Comparison of ENCODE assay signal across 20 cellular contexts in the genomic region with DNA sequence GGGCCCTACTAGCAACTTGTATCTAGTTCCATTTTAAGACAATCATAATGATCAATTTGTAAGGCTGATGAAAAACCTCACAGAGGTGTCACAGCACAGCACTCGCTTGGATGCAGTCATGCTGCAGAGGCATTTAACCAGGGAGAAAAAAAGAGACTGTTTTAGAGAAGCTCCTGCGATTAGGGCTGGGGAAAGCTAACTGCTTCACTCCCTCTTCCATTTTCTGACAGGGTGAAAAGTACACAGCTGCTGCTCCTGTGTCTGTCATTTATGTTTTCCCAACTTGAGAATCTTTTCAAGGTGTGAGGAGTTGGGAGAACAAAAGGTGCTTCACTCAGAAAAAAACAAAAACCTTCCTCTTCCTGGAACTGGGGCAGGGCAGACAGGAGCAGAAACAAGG.
DNase-seq lines count a peak whose midpoint lies in the region; ATAC-seq and TF ChIP-seq lines count a peak whose summit lies in the region.
"Had no signal": no experiment of that assay in that cellular context is flagged by ENCODE, and none has a peak within 500 bp of the region (broad histone marks: within the 10 kb centered on the region; RNA-seq: fewer than 3 reads in every experiment).

No MANE protein-coding gene starts in this region.

- H3K56ac ChIP-seq in H9 (ENCODE audit: insufficient read length, low read depth, low read length), result no peak overlapping the region

- H2BK15ac ChIP-seq in H9 (ENCODE audit: low read depth, low read length), result no peak overlapping the region
- no peak overlapping the region for H2BK15ac ChIP-seq in neuronal stem cell (ENCODE audit: low read length)

- H3K4me3 ChIP-seq in neural cell (ENCODE audit: low read length) (no peak overlapping the region), neuronal stem cell (ENCODE audit: low read length in 2 of 2) (no peak overlapping the region)
- H3K4me3 ChIP-seq: BLaER1 treated with 17β-estradiol and CSF1 and Interleukin-3, amounts not matched to agents 10 nM and 100 nM; K562; PC-9 had no signal

- H3K9me2 ChIP-seq in neural cell (ENCODE audit: insufficient read depth, low read length), result no peaks in the 10 kb centered on the region

- H3K4me1 Mint-ChIP-seq in H9, result peaks cover 0 to 2% of the 10 kb centered on the region in 2 experiments; a peak in 2 of 4 replicates
- no peaks in the 10 kb centered on the region for H3K4me1 Mint-ChIP-seq in stimulated activated naive B cell treated with anti-CD40 and anti-IgM and Interleukin-4, amounts not matched to agents 10 μg/mL and 1 μg/mL and 100 μg/mL, for 72 hours
- H3K4me1 Mint-ChIP-seq: CD8-positive, alpha-beta memory T cell had no signal

- no peaks in the 10 kb centered on the region for H3K27me3 ChIP-seq in H9 (ENCODE audit: insufficient read depth, low read length)
- no peaks in the 10 kb centered on the region for H3K27me3 ChIP-seq in neural cell (ENCODE audit: insufficient read depth, low read depth, low read length)
- H3K27me3 ChIP-seq in neuronal stem cell (ENCODE audit: control insufficient read depth in 3 of 3, insufficient read depth in 3 of 3, low read depth in 1 of 3, low read length in 3 of 3), result no peaks in the 10 kb centered on the region
- H3K27me3 ChIP-seq: BLaER1 treated with 17β-estradiol and CSF1 and Interleukin-3, amounts not matched to agents 10 nM and 100 nM had no signal

- H2BK12ac ChIP-seq in H9 (ENCODE audit: insufficient read length, low read depth, low read length), result no peak overlapping the region
- H2BK12ac ChIP-seq in neuronal stem cell (ENCODE audit: low read length), result no peak overlapping the region

- H4K20me1 ChIP-seq in H9 (ENCODE audit: control insufficient read depth, insufficient read depth, insufficient read length) (no peaks in the 10 kb centered on the region), neural cell (ENCODE audit: insufficient read depth) (no peaks in the 10 kb centered on the region)

- H4K91ac ChIP-seq in H9 (ENCODE audit: insufficient read length, low read depth, low read length) (no peak overlapping the region), neuronal stem cell (ENCODE audit: low read depth, low read length, poor library complexity) (no peak overlapping the region)

- no peaks in the 10 kb centered on the region for H3K23me2 ChIP-seq in H9 (ENCODE audit: insufficient read length, low read depth, low read length, poor library complexity, severe bottlenecking)

- H3K4ac ChIP-seq in H9 (ENCODE audit: low read depth, low read length) (no peak overlapping the region), neuronal stem cell (ENCODE audit: low read length) (no peak overlapping the region)

- H3K23ac ChIP-seq in H9 (ENCODE audit: insufficient read length, low read depth, low read length) (no peak overlapping the region), neuronal stem cell (ENCODE audit: low read depth, low read length, poor library complexity) (no peak overlapping the region)

- H3K4me1 ChIP-seq in H9 (ENCODE audit: insufficient read depth, low read length) (no peaks in the 10 kb centered on the region), neuronal stem cell (ENCODE audit: control insufficient read depth in 2 of 2, insufficient read depth in 1 of 2, low read depth in 1 of 2, low read length in 2 of 2) (peaks cover 0 to 2% of the 10 kb centered on the region in 2 donors)

- H3K4me3 Mint-ChIP-seq in H9, result no peak overlapping the region
- no peak overlapping the region for H3K4me3 Mint-ChIP-seq in stimulated activated naive B cell treated with anti-CD40 and anti-IgM and Interleukin-4, amounts not matched to agents 10 μg/mL and 1 μg/mL and 100 μg/mL, for 72 hours
- H3K4me3 Mint-ChIP-seq: CD8-positive, alpha-beta memory T cell; HFFc6 had no signal

- no peak overlapping the region for H3T11ph ChIP-seq in H9 (ENCODE audit: low read length)

- H3K36me3 Mint-ChIP-seq in H9 (ENCODE audit: insufficient read depth in 1 of 3, low read depth in 3 of 3), result peaks cover 13 to 63% (median 56%) of the 10 kb centered on the region in 3 experiments; a peak in 6 of 7 replicates
- H3K36me3 Mint-ChIP-seq in stimulated activated naive B cell treated with anti-CD40 and anti-IgM and Interleukin-4, amounts not matched to agents 10 μg/mL and 1 μg/mL and 100 μg/mL, for 72 hours, result peaks cover 43 to 75% of the 10 kb centered on the region in 2 donors

- H3K36me3 ChIP-seq in neural cell (ENCODE audit: insufficient read depth, low read length), result no peaks in the 10 kb centered on the region
- H3K36me3 ChIP-seq in neuronal stem cell (replicated peaks in 1 of 2; ENCODE audit: control insufficient read depth in 2 of 2, insufficient read depth in 2 of 2, low read length in 2 of 2), result peaks cover 17 to 97% of the 10 kb centered on the region in 2 donors

- H2BK5ac ChIP-seq in H9 (ENCODE audit: insufficient read length, low read length), result no peak overlapping the region
- no peak overlapping the region for H2BK5ac ChIP-seq in neuronal stem cell (ENCODE audit: low read length)

- H2BK120ac ChIP-seq in H9 (ENCODE audit: low read depth, low read length, poor library complexity, severe bottlenecking) (no peak overlapping the region), neuronal stem cell (ENCODE audit: low read depth, low read length) (no peak overlapping the region)

- H3K79me2 ChIP-seq in H9 (ENCODE audit: insufficient read depth, low read length) (no peaks in the 10 kb centered on the region), neural cell (replicated peaks; ENCODE audit: insufficient read depth, low read length) (no peaks in the 10 kb centered on the region)

- DNase-seq in H9, result no peak
- peak in 18 of 61 donors; percentile 2 to 59 (median 19) for DNase-seq in caudate nucleus (lab: John Stamatoyannopoulos, UW)
- no peak for DNase-seq in stimulated activated naive B cell treated with anti-CD40 and anti-IgM and Interleukin-4, amounts not matched to agents 10 μg/mL and 1 μg/mL and 100 μg/mL, for 72 hours
- no peak for DNase-seq in DMS 273 treated with DMSO at 0.1 percent for 48 hours (lab: John Stamatoyannopoulos, UW)
- DNase-seq in neuronal stem cell (ENCODE audit: low spot score), result no peak
- DNase-seq: CD8-positive, alpha-beta memory T cell; DMS79; HFFc6; NCI-H1105 treated with DMSO at 0.1 percent for 48 hours; NCI-H1694; NCI-H2227 treated with DMSO at 0.1 percent for 48 hours; NCI-H510A treated with DMSO at 0.1 percent for 48 hours; NCI-H774; PC-9; SIG-M5 had no signal

- H4K8ac ChIP-seq in H9 (replicated peaks; ENCODE audit: insufficient read length, low read depth, low read length), result no peak overlapping the region
- no peak overlapping the region for H4K8ac ChIP-seq in neuronal stem cell (ENCODE audit: low read depth, low read length)

- WGBS in H9 (ENCODE audit: extremely low coverage, insufficient read length, low lambda C conversion rate), result no CpG with 5 or more reads among the region's 2 CpGs
- WGBS in neuronal stem cell (ENCODE audit: extremely low coverage in 2 of 2, insufficient read length in 2 of 2, insufficient replicate concordance in 1 of 2), 2 donors, result no CpG with 5 or more reads among the region's 2 CpGs

- no peak for ATAC-seq in stimulated activated naive B cell treated with anti-CD40 and anti-IgM and Interleukin-4, amounts not matched to agents 10 μg/mL and 1 μg/mL and 100 μg/mL, for 72 hours (replicated peaks)
- no peak for ATAC-seq in GM21515 (IDR thresholded peaks at IDR 0.05; ENCODE audit: unreplicated experiment)
- ATAC-seq: K562 had no signal

- H3K79me1 ChIP-seq in H9 (ENCODE audit: insufficient read depth, low read depth, low read length, poor library complexity, severe bottlenecking) (no peaks in the 10 kb centered on the region), neuronal stem cell (ENCODE audit: low read depth, low read length) (no peaks in the 10 kb centered on the region)

- H3F3A ChIP-seq in neural cell (ENCODE audit: insufficient read depth, low read length, poor library complexity, severe bottlenecking), result no peaks in the 10 kb centered on the region

- H3K9me3 ChIP-seq in H9 (ENCODE audit: control insufficient read depth, low read depth, low read length), result no peaks in the 10 kb centered on the region
- no peaks in the 10 kb centered on the region for H3K9me3 ChIP-seq in neural cell (ENCODE audit: low read length)
- H3K9me3 ChIP-seq in neuronal stem cell (replicated peaks in 1 of 2; ENCODE audit: control insufficient read depth in 2 of 2, insufficient read depth in 1 of 2, low read depth in 1 of 2, low read length in 2 of 2), result no peaks in the 10 kb centered on the region
- H3K9me3 ChIP-seq: BLaER1 treated with 17β-estradiol and CSF1 and Interleukin-3, amounts not matched to agents 10 nM and 100 nM had no signal

- H3K18ac ChIP-seq in H9 (ENCODE audit: insufficient read length, low read depth, low read length) (no peak overlapping the region), neuronal stem cell (ENCODE audit: low read length) (no peak overlapping the region)

- no peak overlapping the region for H2AK5ac ChIP-seq in H9 (ENCODE audit: insufficient read length, low read length)
- no peak overlapping the region for H2AK5ac ChIP-seq in neuronal stem cell (ENCODE audit: low read depth, low read length)

- H3K27me3 Mint-ChIP-seq in H9 (ENCODE audit: low read depth), result no peaks in the 10 kb centered on the region
- no peaks in the 10 kb centered on the region for H3K27me3 Mint-ChIP-seq in stimulated activated naive B cell treated with anti-CD40 and anti-IgM and Interleukin-4, amounts not matched to agents 10 μg/mL and 1 μg/mL and 100 μg/mL, for 72 hours

- no peak overlapping the region for H3K9ac ChIP-seq in H9 (ENCODE audit: extremely low read depth, insufficient read length, low read length)
- H3K9ac ChIP-seq in neural cell (ENCODE audit: low read length), result no peak overlapping the region
- H3K9ac ChIP-seq in neuronal stem cell (ENCODE audit: low read depth, low read length, poor library complexity), result no peak overlapping the region
- H3K9ac ChIP-seq: BLaER1 treated with 17β-estradiol and CSF1 and Interleukin-3, amounts not matched to agents 10 nM and 100 nM had no signal

- H3K14ac ChIP-seq in H9 (ENCODE audit: insufficient read depth, low read length) (no peak overlapping the region), neuronal stem cell (ENCODE audit: low read length) (no peak overlapping the region)

- H3K9me3 Mint-ChIP-seq in H9, result no peaks in the 10 kb centered on the region
- no peaks in the 10 kb centered on the region for H3K9me3 Mint-ChIP-seq in stimulated activated naive B cell treated with anti-CD40 and anti-IgM and Interleukin-4, amounts not matched to agents 10 μg/mL and 1 μg/mL and 100 μg/mL, for 72 hours
- H3K9me3 Mint-ChIP-seq: CD8-positive, alpha-beta memory T cell; HFFc6 had no signal

- H2AFZ ChIP-seq in H9 (ENCODE audit: low read length), result no peak overlapping the region
- no peak overlapping the region for H2AFZ ChIP-seq in neural cell (ENCODE audit: low read depth, low read length)
- H2AFZ ChIP-seq in neuronal stem cell (ENCODE audit: low read length), result no peak overlapping the region
- H2AFZ ChIP-seq: PC-9 had no signal

- no peak overlapping the region for H2BK20ac ChIP-seq in H9 (ENCODE audit: low read depth, low read length, poor library complexity, severe bottlenecking)

- TF ChIP-seq CTCF in H9 (conservative IDR thresholded peaks at IDR 0.05) (no peak), neural cell (IDR thresholded peaks at IDR 0.05; ENCODE audit: poor library complexity, severe bottlenecking) (no peak)

- TF ChIP-seq EP300 in neural cell (conservative IDR thresholded peaks at IDR 0.05; ENCODE audit: poor library complexity, severe bottlenecking), result no peak

- TF ChIP-seq RAD21 in neural cell (conservative IDR thresholded peaks at IDR 0.05), result no peak

- peak overlapping the region in 2 of 3 experiments; percentile 29 to 71; a peak in 3 of 7 replicates for H3K27ac Mint-ChIP-seq in H9
- peak overlapping the region; percentile 56 for H3K27ac Mint-ChIP-seq in stimulated activated naive B cell treated with anti-CD40 and anti-IgM and Interleukin-4, amounts not matched to agents 10 μg/mL and 1 μg/mL and 100 μg/mL, for 72 hours

- no peak overlapping the region for H4K5ac ChIP-seq in H9 (ENCODE audit: insufficient read length, low read depth, low read length)

- H3K4me2 ChIP-seq in H9 (ENCODE audit: insufficient read depth, insufficient read length, low read length) (no peak overlapping the region), neural cell (ENCODE audit: low read length) (no peak overlapping the region), neuronal stem cell (ENCODE audit: insufficient read depth, low read length, poor library complexity, severe bottlenecking) (no peak overlapping the region)
- H3K4me2 ChIP-seq: BLaER1 treated with 17β-estradiol and CSF1 and Interleukin-3, amounts not matched to agents 10 nM and 100 nM; PC-9 had no signal

- H3K27ac ChIP-seq in H9 (ENCODE audit: insufficient read length, low read depth, low read length) (no peak overlapping the region), caudate nucleus (ENCODE audit: low read depth, low read length) (peak overlapping the region; percentile 85), neural cell (ENCODE audit: low read length) (peak overlapping the region; percentile 42), neuronal stem cell (replicated peaks; ENCODE audit: low read length) (no peak overlapping the region)
- H3K27ac ChIP-seq: PC-9, RWPE1 had no signal

Comparison
In these comparisons a context has a peak if more than half of its experiments do, and no peak if none do; other contexts are left out.
1. H3K27ac ChIP-seq: peak in caudate nucleus (single experiment) and neural cell (single experiment); none in H9 (single experiment) and neuronal stem cell (single experiment).